ENCODE assay signal across 8 cellular contexts in the genomic region with DNA sequence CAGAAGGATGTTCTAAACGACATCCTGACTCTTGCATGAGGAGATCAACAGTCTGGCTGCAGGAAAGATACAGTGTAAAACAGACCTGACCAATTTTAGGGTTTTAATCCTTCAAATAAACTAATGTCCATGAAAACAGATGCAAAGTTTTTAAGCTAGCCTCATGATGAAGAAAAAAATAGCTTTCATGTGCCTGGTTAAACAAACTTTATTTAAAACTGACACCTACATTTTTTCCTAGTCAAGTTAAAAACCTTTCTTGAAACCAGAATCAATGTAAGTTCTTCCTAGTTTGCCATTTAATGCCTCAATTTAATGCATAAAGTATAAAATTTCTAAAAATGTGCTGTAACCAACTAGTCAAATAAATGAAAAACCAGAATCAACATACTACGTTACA. TPM values are rescaled to one million over a fixed set of nuclear protein-coding genes. Genes with fewer than 3 reads are reported as not detected.
DNase-seq lines count a peak whose midpoint lies in the region; ATAC-seq and TF ChIP-seq lines count a peak whose summit lies in the region.

No MANE protein-coding gene starts in this region.

- H3K27me3 Mint-ChIP-seq in naive thymus-derived CD4-positive, alpha-beta T cell = no peaks in the 10 kb centered on the region

- no peak overlapping the region for H3K56ac ChIP-seq in IMR-90 (ENCODE audit: extremely low read depth, insufficient read depth, low read length)

- no peaks in the 10 kb centered on the region for H3K27me3 ChIP-seq in IMR-90 (ENCODE audit: control insufficient read depth, insufficient read depth, low read length)
- no peaks in the 10 kb centered on the region for H3K27me3 ChIP-seq in naive thymus-derived CD4-positive, alpha-beta T cell (ENCODE audit: control insufficient read depth in 2 of 2, insufficient read depth in 2 of 2, low read length in 2 of 2)

- ATAC-seq in IMR-90 (ENCODE audit: low read depth) (no peak), HG03025 (IDR thresholded peaks at IDR 0.05; ENCODE audit: low FRiP score, unreplicated experiment) (no peak)
- no peak for ATAC-seq in naive thymus-derived CD4-positive, alpha-beta T cell

- H3K9me3 Mint-ChIP-seq in naive thymus-derived CD4-positive, alpha-beta T cell = peaks cover 0 to 3% (median 0%) of the 10 kb centered on the region in 11 donors

- H3K36me3 Mint-ChIP-seq in naive thymus-derived CD4-positive, alpha-beta T cell = peaks cover 0 to 24% (median 5%) of the 10 kb centered on the region in 5 donors

- H4K20me1 ChIP-seq in IMR-90 (ENCODE audit: insufficient read depth, low read length) = peaks cover 44% of the 10 kb centered on the region

- no TSS peak for BruUV-seq in IMR-90 (replicated peaks; lab: Mats Ljungman, UMichigan)

- no peak overlapping the region for H4K8ac ChIP-seq in IMR-90 (ENCODE audit: low read depth in 2 of 2, low read length in 2 of 2)

- H3K23ac ChIP-seq in IMR-90 (ENCODE audit: low read depth, low read length) = peak overlapping the region; percentile 49; the same call in 1 of the 2 replicates

- 0 out of 2 replicates have a peak overlapping the region, but pooled peaks have one; percentile 11 for H3K14ac ChIP-seq in IMR-90 (replicated peaks; ENCODE audit: low read depth, low read length)

- no peak for TF ChIP-seq RAD21 in IMR-90 (IDR thresholded peaks at IDR 0.05; ENCODE audit: low read length)

- peaks cover 1% of the 10 kb centered on the region for H3K9me1 ChIP-seq in IMR-90 (ENCODE audit: insufficient read depth, low read length)

- DNase-seq in AG10803 (ENCODE audit: low read depth) (no peak), IMR-90 (no peak), cardiac fibroblast (ENCODE audit: low read depth in 2 of 2) (no peak), AG08396 (ENCODE audit: low spot score) (no peak), AML-193 (lab: John Stamatoyannopoulos, UW) (no peak), inferior parietal cortex (ENCODE audit: extremely low spot score) (no peak)
- no peak for DNase-seq in naive thymus-derived CD4-positive, alpha-beta T cell

- no peak overlapping the region for H2BK15ac ChIP-seq in IMR-90 (ENCODE audit: low read depth, low read length)

- dilution Hi-C loops in IMR-90 (cut with HindIII; ENCODE audit: low sequenced_read_pairs, unreplicated experiment) = no loop called here

- TF ChIP-seq CTCF in AG10803 (conservative IDR thresholded peaks at IDR 0.05; ENCODE audit: low read length) (no peak), IMR-90 (conservative IDR thresholded peaks at IDR 0.05; ENCODE audit: low read depth, low read length) (no peak), cardiac fibroblast (IDR thresholded peaks at IDR 0.05; ENCODE audit: low read depth, low read length) (no peak)

- intact Hi-C loops in IMR-90 (cut with micrococcal nuclease) = loop anchor here (10.0 kb wide), 1 partner anchor 493 kb away; a partner anchor contains a TSS
- intact Hi-C loops in naive thymus-derived CD4-positive, alpha-beta T cell (cut with micrococcal nuclease) = loop anchor here (1.0 to 10.0 kb wide), 8 partner anchors 8 to 1777 kb away; a partner anchor contains a TSS

- no peak overlapping the region for H2AK9ac ChIP-seq in IMR-90 (replicated peaks; ENCODE audit: low read depth, low read length, poor library complexity)

- peak overlapping the region; percentile 8 to 93 (median 85) for H3K27ac Mint-ChIP-seq in naive thymus-derived CD4-positive, alpha-beta T cell

- H3K79me1 ChIP-seq in IMR-90 (ENCODE audit: low read depth in 1 of 2, low read length in 2 of 2) = peaks cover 7 to 29% of the 10 kb centered on the region in 2 experiments

- in situ Hi-C loops in IMR-90 (cut with MboI; ENCODE audit: low sequenced_read_pairs) = no loop called here

- WGBS in IMR-90 (ENCODE audit: extremely low coverage in 2 of 2, insufficient read length in 1 of 2), 2 experiments = no CpG with 5 or more reads among the region's 2 CpGs

- POLR2A ChIA-PET in IMR-90 (lab: Charles Lee; ENCODE audit: unreplicated experiment) = interaction anchor here (1.0 kb wide), 1 partner anchor 25 kb away, joined by 3 read pairs; no protein-coding TSS in a partner anchor
- POLR2A ChIA-PET in naive thymus-derived CD4-positive, alpha-beta T cell (lab: Charles Lee) = interaction anchor here (0.5 to 5.3 kb wide), 14 partner anchors 10 to 316 kb away, joined by 3 to 24 read pairs (median 5); a partner anchor contains a TSS

- H3K4me1 ChIP-seq in IMR-90 (ENCODE audit: control insufficient read depth, insufficient read depth, low read length) = peaks cover 4% of the 10 kb centered on the region; the same call in 1 of the 2 replicates
- H3K4me1 ChIP-seq in naive thymus-derived CD4-positive, alpha-beta T cell (ENCODE audit: control insufficient read depth in 2 of 2, insufficient read depth in 2 of 2, low read length in 2 of 2) = peaks cover 30 to 31% of the 10 kb centered on the region in 2 donors

- peak overlapping the region; percentile 95 for H3K4me2 ChIP-seq in IMR-90 (ENCODE audit: low read depth, low read length)

- H2BK20ac ChIP-seq in IMR-90 (ENCODE audit: low read depth, low read length) = no peak overlapping the region

- TF ChIP-seq POLR2A in IMR-90 (IDR thresholded peaks at IDR 0.05; ENCODE audit: low read depth, low read length) = no peak

- H4K5ac ChIP-seq in IMR-90 (ENCODE audit: low read depth, low read length) = no peak overlapping the region

- H2AK5ac ChIP-seq in IMR-90 (ENCODE audit: low read depth, low read length) = peak overlapping the region; percentile 27; the same call in 1 of the 2 replicates

- no peak overlapping the region for H3K18ac ChIP-seq in IMR-90 (ENCODE audit: low read depth, low read length)

- no peaks in the 10 kb centered on the region for H3K9me3 ChIP-seq in IMR-90 (ENCODE audit: control insufficient read depth, insufficient read depth, low read length)
- H3K9me3 ChIP-seq in naive thymus-derived CD4-positive, alpha-beta T cell (ENCODE audit: control insufficient read depth in 2 of 3, low read length in 3 of 3) = no peaks in the 10 kb centered on the region

- no peak overlapping the region for H2BK120ac ChIP-seq in IMR-90 (ENCODE audit: low read depth, low read length)

- peak overlapping the region; percentile 94 for H2BK5ac ChIP-seq in IMR-90 (ENCODE audit: low read depth, low read length, poor library complexity, severe bottlenecking)

- H3K4me3 ChIP-seq in AG10803 (ENCODE audit: low read length) (peak overlapping the region; percentile 95), IMR-90 (ENCODE audit: insufficient read depth, low read depth, low read length) (peak overlapping the region; percentile 17), cardiac fibroblast (replicated peaks in 1 of 2; ENCODE audit: low read depth in 2 of 2, low read length in 2 of 2) (peak overlapping the region; percentile 83 to 93)
- peak overlapping the region; percentile 65 for H3K4me3 ChIP-seq in naive thymus-derived CD4-positive, alpha-beta T cell (ENCODE audit: low read length)

- no peak overlapping the region for H3K27ac ChIP-seq in IMR-90 (ENCODE audit: insufficient read depth, low read length)
- H3K27ac ChIP-seq in naive thymus-derived CD4-positive, alpha-beta T cell (ENCODE audit: low read depth, low read length) = peak overlapping the region; percentile 90

- CTCF ChIA-PET in IMR-90 (lab: Yijun Ruan, JAX) = interaction anchor here (0.5 to 1.0 kb wide), 2 partner anchors 19 to 1099 kb away, joined by 4 read pairs; no protein-coding TSS in a partner anchor
- CTCF ChIA-PET in naive thymus-derived CD4-positive, alpha-beta T cell (lab: Charles Lee) = interaction anchor here (0.8 to 1.6 kb wide), 3 partner anchors 23 to 74 kb away, joined by 3 to 6 read pairs (median 3); no protein-coding TSS in a partner anchor

- peaks cover 5% of the 10 kb centered on the region for H3K36me3 ChIP-seq in IMR-90 (ENCODE audit: control insufficient read depth, insufficient read depth, low read length)
- H3K36me3 ChIP-seq in naive thymus-derived CD4-positive, alpha-beta T cell (ENCODE audit: control insufficient read depth in 2 of 3, insufficient read depth in 3 of 3, low read length in 3 of 3) = peaks cover 0 to 22% (median 0%) of the 10 kb centered on the region in 3 experiments

- H3K4me3 Mint-ChIP-seq in naive thymus-derived CD4-positive, alpha-beta T cell = peak overlapping the region; percentile 84 to 97 (median 91)

- no peak overlapping the region for H2AFZ ChIP-seq in IMR-90 (replicated peaks; ENCODE audit: low read length, poor library complexity)

- H3K4ac ChIP-seq in IMR-90 (ENCODE audit: low read depth, low read length) = no peak overlapping the region

- H4K91ac ChIP-seq in IMR-90 (ENCODE audit: insufficient read depth, low read depth, low read length) = no peak overlapping the region

- H3K4me1 Mint-ChIP-seq in naive thymus-derived CD4-positive, alpha-beta T cell = peaks cover 41 to 79% (median 59%) of the 10 kb centered on the region in 7 donors

- H3K9ac ChIP-seq in IMR-90 (ENCODE audit: low read depth, low read length) = peak overlapping the region; percentile 35; the same call in 1 of the 2 replicates

TF ChIP-seq in IMR-90, 13 proteins besides CTCF, POLR2A, EP300 and RAD21:
- TF ChIP-seq MXI1 (IDR thresholded peaks at IDR 0.05; ENCODE audit: borderline replicate concordance, low read depth, low read length) (no peak), FOS (IDR thresholded peaks at IDR 0.05; ENCODE audit: low read depth, low read length) (no peak), MAFK (IDR thresholded peaks at IDR 0.05; ENCODE audit: low read depth, low read length) (no peak), SMC3 (IDR thresholded peaks at IDR 0.05; ENCODE audit: low read depth, low read length) (no peak), CHD1 (IDR thresholded peaks at IDR 0.05; ENCODE audit: low read depth, low read length) (no peak)

RNA-seq across cellular contexts. Expression of a gene that starts 2.9 kb away (rescaled TPM):
- total RNA-seq in IMR-90 (2012; rRNA removed) = 23.8 and 41.4 TPM in 2 replicates
- polyA plus RNA-seq in IMR-90 (2012; rRNA removed) = 31.1 and 46.4 TPM in 2 replicates
- 13.2 and 15.6 TPM in 2 replicates for polyA plus RNA-seq in IMR-90 (2012; cell fraction: cytosol; rRNA removed)
- 14.3 and 60.9 TPM in 2 replicates for polyA plus RNA-seq in IMR-90 (2012; cell fraction: nucleus; rRNA removed; ENCODE audit: low replicate concordance)
- 100 to 1,000 TPM in 3 of 5 experiments, 10 to 100 TPM in 2; 80.5 to 164 (median 104) TPM for total RNA-seq in naive thymus-derived CD4-positive, alpha-beta T cell
- 1 to 10 TPM; 1.7 to 3.1 TPM for polyA plus RNA-seq in naive thymus-derived CD4-positive, alpha-beta T cell

Comparison
In these comparisons a context has a peak if more than half of its experiments do, and no peak if none do; other contexts are left out.
1. H3K4me3 ChIP-seq: peak in every context shown above with its lines; median percentile 95 in AG10803; 88 in cardiac fibroblast; 65 in naive thymus-derived CD4-positive, alpha-beta T cell; 17 in IMR-90.